Comparison of ENCODE assay signal across 8 cellular contexts in genomic region chr20:16434087-16434664, GRCh38.
DNase-seq lines count a peak whose midpoint lies in the region; ATAC-seq and TF ChIP-seq lines count a peak whose summit lies in the region.

No MANE protein-coding gene starts in this region.

- H3K27ac Mint-ChIP-seq in mesothelial cell of epicardium = peak overlapping the region; percentile 91

- no peaks in the 10 kb centered on the region for H3K36me3 ChIP-seq in BE2C
- H3K36me3 ChIP-seq in thoracic aorta = no peaks in the 10 kb centered on the region

- H3K27me3 ChIP-seq in BE2C = no peaks in the 10 kb centered on the region
- H3K27me3 ChIP-seq in dorsolateral prefrontal cortex = no peaks in the 10 kb centered on the region
- H3K27me3 ChIP-seq in thoracic aorta (replicated peaks; ENCODE audit: insufficient read depth) = no peaks in the 10 kb centered on the region

- peak; percentile 34; the same call in 1 of the 2 replicates for TF ChIP-seq RAD21 in Ishikawa (IDR thresholded peaks at IDR 0.05; ENCODE audit: low read depth)

- no peaks in the 10 kb centered on the region for H3K9me3 ChIP-seq in BE2C
- no peaks in the 10 kb centered on the region for H3K9me3 ChIP-seq in thoracic aorta

- TF ChIP-seq CTCF in BE2C (IDR thresholded peaks at IDR 0.05; ENCODE audit: low read depth, low read length) (peak; percentile 89), dorsolateral prefrontal cortex (IDR thresholded peaks at IDR 0.05 in 54 of 56, conservative IDR thresholded peaks at IDR 0.05 in 2 of 56; ENCODE audit: low read depth in 1 of 56, partially characterized antibody in 56 of 56) (peak in 53 of 56 donors; percentile 20 to 65 (median 52)), mesothelial cell of epicardium (IDR thresholded peaks at IDR 0.05; ENCODE audit: unreplicated experiment) (peak; percentile 58), thoracic aorta (IDR thresholded peaks at IDR 0.05) (peak; percentile 37)

- intact Hi-C loops in dorsolateral prefrontal cortex (cut with DNase I) = no loop called here

- TF ChIP-seq EP300 in Ishikawa (IDR thresholded peaks at IDR 0.05; ENCODE audit: borderline replicate concordance) = no peak

- no peaks in the 10 kb centered on the region; the same call in 1 of the 2 replicates for H3K4me1 ChIP-seq in BE2C
- no peaks in the 10 kb centered on the region for H3K4me1 ChIP-seq in thoracic aorta (ENCODE audit: control insufficient read depth in 1 of 2, low read depth in 2 of 2)

- H3K27ac ChIP-seq in dorsolateral prefrontal cortex (no peak overlapping the region), thoracic aorta (no peak overlapping the region)

- H3K4me1 Mint-ChIP-seq in mesothelial cell of epicardium = peaks cover 23% of the 10 kb centered on the region

- peaks cover 36% of the 10 kb centered on the region for H3K36me3 Mint-ChIP-seq in mesothelial cell of epicardium

- peaks cover 26% of the 10 kb centered on the region for H3K9me3 Mint-ChIP-seq in mesothelial cell of epicardium

- DNase-seq in BE2C = peak; percentile 79
- peak; percentile 55 for DNase-seq in UCSD-AML1 (lab: John Stamatoyannopoulos, UW; ENCODE audit: unreplicated experiment)
- DNase-seq in dorsolateral prefrontal cortex = peak in 5 of 10 donors; percentile 19 to 43 (median 33)
- DNase-seq in mesothelial cell of epicardium (ENCODE audit: low spot score in 2 of 2, unreplicated experiment in 2 of 2) = peak in 1 of 2 experiments; percentile 69
- no peak for DNase-seq in thoracic aorta (ENCODE audit: low spot score)
- DNase-seq in GOT3 (lab: John Stamatoyannopoulos, UW) = no peak

- H3K4me3 ChIP-seq in BE2C (ENCODE audit: low read depth, low read length) (no peak overlapping the region), dorsolateral prefrontal cortex (no peak overlapping the region), thoracic aorta (no peak overlapping the region)

- ATAC-seq in GM18909 (IDR thresholded peaks at IDR 0.05; ENCODE audit: poor library complexity, unreplicated experiment) = peak; percentile 64
- no peak for ATAC-seq in thoracic aorta (ENCODE audit: insufficient number of reproducible peaks, low FRiP score, low read depth)

- H3K4me3 Mint-ChIP-seq in mesothelial cell of epicardium = no peak overlapping the region

- no peaks in the 10 kb centered on the region for H3K27me3 Mint-ChIP-seq in mesothelial cell of epicardium (ENCODE audit: low read depth)

TF ChIP-seq in Ishikawa, 13 proteins besides CTCF, POLR2A, EP300 and RAD21:
- TF ChIP-seq TAF1 (IDR thresholded peaks at IDR 0.05; ENCODE audit: low read depth) = no peak
- no peak for TF ChIP-seq YY1 (IDR thresholded peaks at IDR 0.05; ENCODE audit: low read depth)
- TF ChIP-seq REST (IDR thresholded peaks at IDR 0.05; ENCODE audit: low read depth) = no peak
- no peak for TF ChIP-seq MAX (IDR thresholded peaks at IDR 0.05)
- TF ChIP-seq TEAD4 (IDR thresholded peaks at IDR 0.05) = no peak
- TF ChIP-seq EGR1 (IDR thresholded peaks at IDR 0.05) = no peak
- TF ChIP-seq NFIC (IDR thresholded peaks at IDR 0.05) = no peak
- TF ChIP-seq CEBPB (IDR thresholded peaks at IDR 0.05) = no peak
- no peak for TF ChIP-seq TCF12 (IDR thresholded peaks at IDR 0.05; ENCODE audit: low read depth)
- TF ChIP-seq CREB1 (IDR thresholded peaks at IDR 0.05; ENCODE audit: low read depth) = no peak

Comparison
In these comparisons a context has a peak if more than half of its experiments do, and no peak if none do; other contexts are left out.
1. DNase-seq: peak in BE2C (single experiment) and UCSD-AML1 (single experiment); none in thoracic aorta (single experiment) and GOT3 (single experiment).
2. CTCF ChIP-seq: peak in every context shown above with its lines; median percentile 89 in BE2C; 58 in mesothelial cell of epicardium; 52 in dorsolateral prefrontal cortex; 37 in thoracic aorta.